Comparison of ENCODE assay signal across 18 cellular contexts in genomic region chr1:35855016-35855700, GRCh38. TPM values are rescaled to one million over a fixed set of nuclear protein-coding genes. Genes with fewer than 3 reads are reported as not detected.
DNase-seq lines count a peak whose midpoint lies in the region; ATAC-seq and TF ChIP-seq lines count a peak whose summit lies in the region.
"Had no signal": no experiment of that assay in that cellular context is flagged by ENCODE, and none has a peak within 500 bp of the region (broad histone marks: within the 10 kb centered on the region; RNA-seq: fewer than 3 reads in every experiment).

No MANE protein-coding gene starts in this region.

- no peak overlapping the region for H3K4me2 ChIP-seq in HCT116 (ENCODE audit: low read length)

- peak overlapping the region; percentile 27 to 46 for H3K27ac Mint-ChIP-seq in effector memory CD8-positive, alpha-beta T cell

- H2AFZ ChIP-seq in HCT116 (ENCODE audit: low read depth, low read length, poor library complexity, severe bottlenecking): no peak overlapping the region
- H2AFZ ChIP-seq: GM23248 had no signal

- no peaks in the 10 kb centered on the region for H3K27me3 Mint-ChIP-seq in effector memory CD8-positive, alpha-beta T cell

- H3K4me3 Mint-ChIP-seq in effector memory CD8-positive, alpha-beta T cell: no peak overlapping the region
- H3K4me3 Mint-ChIP-seq: immature natural killer cell; naive thymus-derived CD4-positive, alpha-beta T cell had no signal

- H3K9me2 ChIP-seq in HCT116 (ENCODE audit: insufficient read depth): no peaks in the 10 kb centered on the region

- peaks cover 47% of the 10 kb centered on the region for H3K36me3 Mint-ChIP-seq in effector memory CD8-positive, alpha-beta T cell (ENCODE audit: insufficient read depth)

- H3K27me3 ChIP-seq in HCT116 (ENCODE audit: insufficient read depth, low read length): no peaks in the 10 kb centered on the region
- H3K27me3 ChIP-seq: gastrocnemius medialis, right atrium auricular region had no signal

- no peak overlapping the region for H3K4me3 ChIP-seq in HCT116 (replicated peaks in 1 of 2; ENCODE audit: low read depth in 1 of 2, low read length in 2 of 2)
- H3K4me3 ChIP-seq: gastrocnemius medialis, GM23248, lower lobe of right lung, right atrium auricular region had no signal

- H3K9me3 ChIP-seq in HCT116 (ENCODE audit: control insufficient read depth in 1 of 2, insufficient read depth in 1 of 2, low read depth in 1 of 2, low read length in 2 of 2): no peaks in the 10 kb centered on the region
- H3K9me3 ChIP-seq: gastrocnemius medialis, lower lobe of right lung, right atrium auricular region had no signal

- H3K9ac ChIP-seq in HCT116 (ENCODE audit: low read length): no peak overlapping the region
- H3K9ac ChIP-seq: GM23248 had no signal

- peak; percentile 12; the same call in 1 of the 2 replicates for TF ChIP-seq RAD21 in HCT116 (IDR thresholded peaks at IDR 0.05; ENCODE audit: low read depth)

- peak; percentile 52 for TF ChIP-seq CTCF in C4-2B (conservative IDR thresholded peaks at IDR 0.05)
- peak in 1 of 3 experiments; percentile 32; a peak in 2 of 6 replicates for TF ChIP-seq CTCF in HCT116 (IDR thresholded peaks at IDR 0.05 in 2 of 3, conservative IDR thresholded peaks at IDR 0.05 in 1 of 3; ENCODE audit: borderline replicate concordance in 1 of 3, insufficient read depth in 1 of 3, low read depth in 2 of 3, low read length in 2 of 3)

- CTCF ChIA-PET in HCT116 (lab: Charles Lee): interaction anchor here (0.6 kb wide), 1 partner anchor 293 kb away, joined by 5 read pairs; no protein-coding TSS in a partner anchor

- ATAC-seq in HCT116: no peak
- no peak for ATAC-seq in effector memory CD8-positive, alpha-beta T cell (replicated peaks)
- ATAC-seq in HG03039 (IDR thresholded peaks at IDR 0.05; ENCODE audit: unreplicated experiment): no peak
- ATAC-seq: gastrocnemius medialis; HepG2; lower lobe of right lung; naive thymus-derived CD4-positive, alpha-beta T cell had no signal

- no peaks in the 10 kb centered on the region for H3K4me1 ChIP-seq in HCT116 (ENCODE audit: control insufficient read depth in 1 of 2, insufficient read depth in 2 of 2, low read length in 2 of 2)

- no peaks in the 10 kb centered on the region for H3K36me3 ChIP-seq in HCT116 (ENCODE audit: control insufficient read depth in 1 of 2, insufficient read depth in 2 of 2, low read length in 2 of 2)

- RAD21 ChIA-PET in HCT116 (lab: Charles Lee; ENCODE audit: low non-redundant PET in 1 of 2, low total read pairs in 2 of 2, uncharacterized antibody in 2 of 2, unreplicated experiment in 2 of 2): interaction anchor here in 1 of 2 experiments (0.7 kb wide), 1 partner anchor 75 kb away, joined by 3 read pairs; no protein-coding TSS in a partner anchor

- peak overlapping the region; percentile 29 for H3K27ac ChIP-seq in C4-2B
- no peak overlapping the region for H3K27ac ChIP-seq in HCT116 (ENCODE audit: low read depth, low read length)
- H3K27ac ChIP-seq: gastrocnemius medialis, GM23248, lower lobe of right lung, right atrium auricular region had no signal

- H3K79me2 ChIP-seq in HCT116 (ENCODE audit: insufficient read depth, low read length): no peaks in the 10 kb centered on the region

- TF ChIP-seq POLR2A in HCT116 (IDR thresholded peaks at IDR 0.05; ENCODE audit: borderline replicate concordance, extremely low read depth, insufficient read depth, insufficient read length): no peak

- DNase-seq in HCT116 (ENCODE audit: low read depth, low spot score): no peak
- peak; percentile 91 for DNase-seq in NCI-H82 (lab: John Stamatoyannopoulos, UW)
- no peak for DNase-seq in effector memory CD8-positive, alpha-beta T cell
- DNase-seq in RPMI8226: no peak
- no peak for DNase-seq in cortex of kidney (lab: John Stamatoyannopoulos, UW)
- DNase-seq in DMS79 (lab: John Stamatoyannopoulos, UW): no peak
- DNase-seq: activated effector memory CD4-positive, alpha-beta T cell treated with Interleukin-2 at 50 U/mL for 16 hours; amygdala; Calu3; gastrocnemius medialis; GM23248; immature natural killer cell; lower lobe of right lung; naive thymus-derived CD4-positive, alpha-beta T cell had no signal

- BruUV-seq in HCT116 (replicated peaks; lab: Mats Ljungman, UMichigan): no TSS peak

- no peaks in the 10 kb centered on the region for H3K4me1 Mint-ChIP-seq in effector memory CD8-positive, alpha-beta T cell (ENCODE audit: low read depth in 2 of 2)
- H3K4me1 Mint-ChIP-seq: immature natural killer cell; naive thymus-derived CD4-positive, alpha-beta T cell had no signal

- intact Hi-C loops in HCT116 (cut with micrococcal nuclease): loop anchor here (10.0 kb wide), 1 partner anchor 230 kb away; the partner anchor contains the start of genes ADPRS and TEKT2

- H4K20me1 ChIP-seq in HCT116 (ENCODE audit: insufficient read depth): no peaks in the 10 kb centered on the region

- POLR2A ChIA-PET in HCT116 (lab: Charles Lee): no interaction called here

- no peaks in the 10 kb centered on the region for H3K9me3 Mint-ChIP-seq in effector memory CD8-positive, alpha-beta T cell
- H3K9me3 Mint-ChIP-seq: immature natural killer cell had no signal

TF ChIP-seq in HCT116, 20 proteins besides CTCF, POLR2A, EP300 and RAD21 (continues in another document):
- TF ChIP-seq, protein P1, sequence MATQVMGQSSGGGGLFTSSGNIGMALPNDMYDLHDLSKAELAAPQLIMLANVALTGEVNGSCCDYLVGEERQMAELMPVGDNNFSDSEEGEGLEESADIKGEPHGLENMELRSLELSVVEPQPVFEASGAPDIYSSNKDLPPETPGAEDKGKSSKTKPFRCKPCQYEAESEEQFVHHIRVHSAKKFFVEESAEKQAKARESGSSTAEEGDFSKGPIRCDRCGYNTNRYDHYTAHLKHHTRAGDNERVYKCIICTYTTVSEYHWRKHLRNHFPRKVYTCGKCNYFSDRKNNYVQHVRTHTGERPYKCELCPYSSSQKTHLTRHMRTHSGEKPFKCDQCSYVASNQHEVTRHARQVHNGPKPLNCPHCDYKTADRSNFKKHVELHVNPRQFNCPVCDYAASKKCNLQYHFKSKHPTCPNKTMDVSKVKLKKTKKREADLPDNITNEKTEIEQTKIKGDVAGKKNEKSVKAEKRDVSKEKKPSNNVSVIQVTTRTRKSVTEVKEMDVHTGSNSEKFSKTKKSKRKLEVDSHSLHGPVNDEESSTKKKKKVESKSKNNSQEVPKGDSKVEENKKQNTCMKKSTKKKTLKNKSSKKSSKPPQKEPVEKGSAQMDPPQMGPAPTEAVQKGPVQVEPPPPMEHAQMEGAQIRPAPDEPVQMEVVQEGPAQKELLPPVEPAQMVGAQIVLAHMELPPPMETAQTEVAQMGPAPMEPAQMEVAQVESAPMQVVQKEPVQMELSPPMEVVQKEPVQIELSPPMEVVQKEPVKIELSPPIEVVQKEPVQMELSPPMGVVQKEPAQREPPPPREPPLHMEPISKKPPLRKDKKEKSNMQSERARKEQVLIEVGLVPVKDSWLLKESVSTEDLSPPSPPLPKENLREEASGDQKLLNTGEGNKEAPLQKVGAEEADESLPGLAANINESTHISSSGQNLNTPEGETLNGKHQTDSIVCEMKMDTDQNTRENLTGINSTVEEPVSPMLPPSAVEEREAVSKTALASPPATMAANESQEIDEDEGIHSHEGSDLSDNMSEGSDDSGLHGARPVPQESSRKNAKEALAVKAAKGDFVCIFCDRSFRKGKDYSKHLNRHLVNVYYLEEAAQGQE (IDR thresholded peaks at IDR 0.05; ENCODE audit: low read depth): no peak
- no peak for TF ChIP-seq ATF3 (IDR thresholded peaks at IDR 0.05)
- no peak for TF ChIP-seq SIN3A (IDR thresholded peaks at IDR 0.05; ENCODE audit: low read depth)
- no peak for TF ChIP-seq YY1 (IDR thresholded peaks at IDR 0.05; ENCODE audit: extremely low read depth, insufficient replicate concordance, low read depth, low read length)
- TF ChIP-seq ZNF274 (IDR thresholded peaks at IDR 0.05; ENCODE audit: low read depth, low read length): no peak
- no peak for TF ChIP-seq TCF7L2 (IDR thresholded peaks at IDR 0.05; ENCODE audit: borderline replicate concordance, extremely low read depth, insufficient read depth, insufficient read length)
- TF ChIP-seq ZFX (IDR thresholded peaks at IDR 0.05): no peak
- TF ChIP-seq JUND (IDR thresholded peaks at IDR 0.05): no peak
- TF ChIP-seq EGR1 (IDR thresholded peaks at IDR 0.05; ENCODE audit: low read depth): no peak
- no peak for TF ChIP-seq SP1 (IDR thresholded peaks at IDR 0.05; ENCODE audit: low read depth)
- TF ChIP-seq SRF (IDR thresholded peaks at IDR 0.05; ENCODE audit: low read depth): no peak
- no peak for TF ChIP-seq CBX3 (IDR thresholded peaks at IDR 0.05; ENCODE audit: low read depth)
- TF ChIP-seq, protein P2, sequence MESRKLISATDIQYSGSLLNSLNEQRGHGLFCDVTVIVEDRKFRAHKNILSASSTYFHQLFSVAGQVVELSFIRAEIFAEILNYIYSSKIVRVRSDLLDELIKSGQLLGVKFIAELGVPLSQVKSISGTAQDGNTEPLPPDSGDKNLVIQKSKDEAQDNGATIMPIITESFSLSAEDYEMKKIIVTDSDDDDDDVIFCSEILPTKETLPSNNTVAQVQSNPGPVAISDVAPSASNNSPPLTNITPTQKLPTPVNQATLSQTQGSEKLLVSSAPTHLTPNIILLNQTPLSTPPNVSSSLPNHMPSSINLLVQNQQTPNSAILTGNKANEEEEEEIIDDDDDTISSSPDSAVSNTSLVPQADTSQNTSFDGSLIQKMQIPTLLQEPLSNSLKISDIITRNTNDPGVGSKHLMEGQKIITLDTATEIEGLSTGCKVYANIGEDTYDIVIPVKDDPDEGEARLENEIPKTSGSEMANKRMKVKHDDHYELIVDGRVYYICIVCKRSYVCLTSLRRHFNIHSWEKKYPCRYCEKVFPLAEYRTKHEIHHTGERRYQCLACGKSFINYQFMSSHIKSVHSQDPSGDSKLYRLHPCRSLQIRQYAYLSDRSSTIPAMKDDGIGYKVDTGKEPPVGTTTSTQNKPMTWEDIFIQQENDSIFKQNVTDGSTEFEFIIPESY (IDR thresholded peaks at IDR 0.05; ENCODE audit: extremely low read depth, insufficient replicate concordance, low read length): no peak
- TF ChIP-seq FOSL1 (IDR thresholded peaks at IDR 0.05; ENCODE audit: low read depth): no peak
- TF ChIP-seq CEBPB (IDR thresholded peaks at IDR 0.05; ENCODE audit: low read depth): no peak
- TF ChIP-seq, protein P3, sequence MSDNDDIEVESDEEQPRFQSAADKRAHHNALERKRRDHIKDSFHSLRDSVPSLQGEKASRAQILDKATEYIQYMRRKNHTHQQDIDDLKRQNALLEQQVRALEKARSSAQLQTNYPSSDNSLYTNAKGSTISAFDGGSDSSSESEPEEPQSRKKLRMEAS (IDR thresholded peaks at IDR 0.05): no peak
- TF ChIP-seq EZH2phosphoT487 (IDR thresholded peaks at IDR 0.05; ENCODE audit: borderline replicate concordance): no peak
- no peak for TF ChIP-seq POLR2AphosphoS5 (IDR thresholded peaks at IDR 0.05; ENCODE audit: low read depth, low read length)

RNA-seq across cellular contexts. Expression of gene AGO1, which starts 27.9 kb away (rescaled TPM):
- 36.2 TPM for total RNA-seq in HCT116 (2021; ENCODE audit: unreplicated experiment)
- polyA plus RNA-seq in HCT116 (2012): 12.7 and 13.2 TPM in 2 replicates

RNA-seq across cellular contexts. Expression of gene AGO4, which starts 47.3 kb away (rescaled TPM):
- 6.1 TPM for total RNA-seq in HCT116 (2021; ENCODE audit: unreplicated experiment)
- 7.5 and 13.6 TPM in 2 replicates for polyA plus RNA-seq in HCT116 (2012)
